8 cellular contexts compared by ENCODE assay signal in the genomic region with DNA sequence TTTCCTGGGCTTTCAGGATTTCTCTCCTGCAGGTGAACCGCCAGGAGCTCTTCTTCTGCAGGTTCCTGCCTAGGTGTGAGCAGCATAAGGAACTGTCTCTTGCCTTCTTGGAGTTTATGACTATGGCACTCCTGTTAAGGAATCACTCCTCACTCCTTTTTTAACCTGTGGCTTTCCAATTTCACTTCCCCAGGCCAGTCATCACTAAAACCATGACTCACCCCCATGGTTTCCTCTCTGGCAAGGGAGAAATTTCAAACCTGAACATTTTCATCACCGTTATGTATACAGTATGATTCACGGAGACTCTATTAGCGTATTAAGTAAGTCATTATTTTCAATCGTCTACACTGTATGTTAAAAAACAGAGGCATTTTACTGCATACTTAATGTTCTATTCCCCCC.
DNase-seq lines count a peak whose midpoint lies in the region; ATAC-seq lines count a peak whose summit lies in the region.

No MANE protein-coding gene starts in this region.

- peaks cover 26% of the 10 kb centered on the region for H3K4me1 Mint-ChIP-seq in activated CD4-positive, alpha-beta T cell treated with anti-CD3 and anti-CD28 coated beads for 36 hours
- H3K4me1 Mint-ChIP-seq in stimulated activated memory B cell treated with anti-CD40 and anti-IgM and Interleukin-4, amounts not matched to agents 10 μg/mL and 1 μg/mL and 100 μg/mL, for 72 hours = peaks cover 65% of the 10 kb centered on the region

- ATAC-seq in activated CD4-positive, alpha-beta T cell treated with anti-CD3 and anti-CD28 coated beads for 36 hours = peak; percentile 71
- ATAC-seq in HG03135 (IDR thresholded peaks at IDR 0.05; ENCODE audit: unreplicated experiment) = peak; percentile 36
- peak; percentile 75 for ATAC-seq in stimulated activated memory B cell treated with anti-CD40 and anti-IgM and Interleukin-4, amounts not matched to agents 10 μg/mL and 1 μg/mL and 100 μg/mL, for 72 hours

- no peak overlapping the region for H3K4me3 Mint-ChIP-seq in activated CD4-positive, alpha-beta T cell treated with anti-CD3 and anti-CD28 coated beads for 36 hours
- peak overlapping the region; percentile 78 for H3K4me3 Mint-ChIP-seq in stimulated activated memory B cell treated with anti-CD40 and anti-IgM and Interleukin-4, amounts not matched to agents 10 μg/mL and 1 μg/mL and 100 μg/mL, for 72 hours

- intact Hi-C loops in activated CD4-positive, alpha-beta T cell treated with anti-CD3 and anti-CD28 coated beads for 36 hours (cut with DNase I, micrococcal nuclease) = no loop called here

- no peak overlapping the region for H3K27ac Mint-ChIP-seq in activated CD4-positive, alpha-beta T cell treated with anti-CD3 and anti-CD28 coated beads for 36 hours
- H3K27ac Mint-ChIP-seq in stimulated activated memory B cell treated with anti-CD40 and anti-IgM and Interleukin-4, amounts not matched to agents 10 μg/mL and 1 μg/mL and 100 μg/mL, for 72 hours = peak overlapping the region; percentile 89

- H3K27me3 Mint-ChIP-seq in activated CD4-positive, alpha-beta T cell treated with anti-CD3 and anti-CD28 coated beads for 36 hours = peaks cover 9% of the 10 kb centered on the region
- H3K27me3 Mint-ChIP-seq in stimulated activated memory B cell treated with anti-CD40 and anti-IgM and Interleukin-4, amounts not matched to agents 10 μg/mL and 1 μg/mL and 100 μg/mL, for 72 hours = no peaks in the 10 kb centered on the region

- no peaks in the 10 kb centered on the region for H3K36me3 Mint-ChIP-seq in activated CD4-positive, alpha-beta T cell treated with anti-CD3 and anti-CD28 coated beads for 36 hours (ENCODE audit: low read depth)
- peaks cover 10% of the 10 kb centered on the region for H3K36me3 Mint-ChIP-seq in stimulated activated memory B cell treated with anti-CD40 and anti-IgM and Interleukin-4, amounts not matched to agents 10 μg/mL and 1 μg/mL and 100 μg/mL, for 72 hours

- CTCF ChIA-PET in activated CD4-positive, alpha-beta T cell treated with anti-CD3 and anti-CD28 coated beads for 36 hours (lab: Charles Lee) = no interaction called here

- POLR2A ChIA-PET in activated CD4-positive, alpha-beta T cell treated with anti-CD3 and anti-CD28 coated beads for 36 hours (lab: Charles Lee) = no interaction called here

- no peak for DNase-seq in activated CD4-positive, alpha-beta T cell treated with anti-CD3 and anti-CD28 coated beads for 36 hours
- no peak for DNase-seq in activated CD4-positive, alpha-beta T cell treated with anti-CD3 and anti-CD28 coated beads, Interleukin-2, amount 50 U/mL, for 4 hours
- DNase-seq in T1000 (lab: John Stamatoyannopoulos, UW) = peak; percentile 2
- no peak for DNase-seq in epidermal melanocyte (ENCODE audit: insufficient read length, low spot score)
- no peak for DNase-seq in GM19238 (ENCODE audit: insufficient read length, low spot score)
- DNase-seq in KG1 (lab: John Stamatoyannopoulos, UW) = no peak

- H3K9me3 Mint-ChIP-seq in activated CD4-positive, alpha-beta T cell treated with anti-CD3 and anti-CD28 coated beads for 36 hours (ENCODE audit: low read depth) = no peaks in the 10 kb centered on the region
- H3K9me3 Mint-ChIP-seq in stimulated activated memory B cell treated with anti-CD40 and anti-IgM and Interleukin-4, amounts not matched to agents 10 μg/mL and 1 μg/mL and 100 μg/mL, for 72 hours = peaks cover 2% of the 10 kb centered on the region
